In the genomic region with DNA sequence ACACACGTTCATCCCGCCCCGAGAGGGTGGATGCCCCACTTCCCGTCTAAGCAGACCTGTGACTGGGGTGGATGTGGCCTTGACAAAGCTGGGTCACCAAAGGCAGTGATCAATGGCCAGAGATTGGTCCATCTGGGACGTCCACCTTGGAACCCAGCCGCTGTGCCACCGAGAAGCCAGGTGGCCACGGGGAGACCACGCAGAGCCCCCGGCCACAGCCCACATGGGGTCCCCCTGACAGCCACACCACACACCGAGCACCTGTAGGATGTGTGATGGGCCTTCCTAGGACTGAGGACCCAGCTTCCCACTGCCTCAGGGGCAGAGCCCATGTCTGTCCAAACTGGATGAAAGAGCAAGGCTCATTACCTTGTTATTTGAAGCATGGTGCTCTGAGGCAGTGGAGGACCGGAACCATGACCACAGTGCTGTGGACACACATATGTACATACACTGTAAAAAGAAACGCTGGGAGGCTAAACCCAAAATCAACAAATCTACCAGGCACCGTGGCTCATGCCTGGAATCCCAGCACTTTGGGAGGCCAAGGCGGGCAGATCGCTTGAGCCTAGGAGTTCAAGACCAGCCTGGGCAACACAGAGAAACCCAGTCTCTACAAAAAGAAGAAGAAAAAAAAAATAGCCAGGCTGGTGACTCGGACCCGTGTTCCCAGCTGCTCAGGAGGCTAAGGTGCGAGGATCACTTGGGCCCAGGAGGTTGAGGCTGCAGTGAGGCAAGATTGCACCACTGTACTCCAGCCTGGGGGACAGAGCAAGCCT, we compare ENCODE assay signal across 18 cellular contexts.
"Had no signal": no experiment of that assay in that cellular context is flagged by ENCODE, and none has a peak within 500 bp of the region (broad histone marks: within the 10 kb centered on the region; RNA-seq: fewer than 3 reads in every experiment).

No MANE protein-coding gene starts in this region.

- H3K27ac ChIP-seq: brain microvascular endothelial cell, epithelial cell of prostate, heart right ventricle, testis had no signal

- H3K36me3 ChIP-seq: brain microvascular endothelial cell, heart right ventricle had no signal

- H3K27ac Mint-ChIP-seq: activated CD8-positive, alpha-beta memory T cell treated with anti-CD3 and anti-CD28 coated beads, Interleukin-2, amount 10 ng/mL, durations not matched to agents 7 days and 5 days; activated naive CD8-positive, alpha-beta T cell; dendritic cell treated with granulocyte-macrophage colony-stimulating factor and Interleukin-4, amounts not matched to agents 40 ng/mL and 50 ng/mL, for 4 days; effector memory CD8-positive, alpha-beta T cell; stimulated activated naive CD8-positive, alpha-beta T cell treated with anti-CD3 and anti-CD28 coated beads, Interleukin-15, Interleukin-2, amounts not matched to agents 100 ng/mL and 50 ng/mL, for 24 hours had no signal

- ATAC-seq: activated CD8-positive, alpha-beta memory T cell treated with anti-CD3 and anti-CD28 coated beads, Interleukin-2, amount 10 ng/mL, durations not matched to agents 7 days and 5 days; effector memory CD8-positive, alpha-beta T cell; heart right ventricle; SK-N-SH treated with all-trans-retinoic acid at 6 μM for 48 hours had no signal

- H3K27me3 ChIP-seq: brain microvascular endothelial cell, testis had no signal

- H3K4me1 Mint-ChIP-seq: activated CD8-positive, alpha-beta memory T cell treated with anti-CD3 and anti-CD28 coated beads, Interleukin-2, amount 10 ng/mL, durations not matched to agents 7 days and 5 days had no signal

- DNase-seq: activated CD4-positive, alpha-beta T cell treated with anti-CD3 and anti-CD28 coated beads, Interleukin-2, amount 50 U/mL, for 48 hours; activated CD8-positive, alpha-beta memory T cell treated with anti-CD3 and anti-CD28 coated beads, Interleukin-2, amount 10 ng/mL, durations not matched to agents 7 days and 5 days; activated T-cell treated with anti-CD3 and anti-CD28 coated beads, Interleukin-2, amount 50 U/mL, for 1 hour; brain microvascular endothelial cell; cerebellar nuclear complex; effector memory CD8-positive, alpha-beta T cell; foreskin melanocyte; heart right ventricle; SHP77 treated with DMSO at 0.1 percent for 48 hours; small intestine; T-helper 1 cell; T1000; testis had no signal

- H3K4me3 Mint-ChIP-seq: activated CD8-positive, alpha-beta memory T cell treated with anti-CD3 and anti-CD28 coated beads, Interleukin-2, amount 10 ng/mL, durations not matched to agents 7 days and 5 days; activated naive CD8-positive, alpha-beta T cell; dendritic cell treated with granulocyte-macrophage colony-stimulating factor and Interleukin-4, amounts not matched to agents 40 ng/mL and 50 ng/mL, for 4 days; effector memory CD8-positive, alpha-beta T cell; stimulated activated naive CD8-positive, alpha-beta T cell treated with anti-CD3 and anti-CD28 coated beads, Interleukin-15, Interleukin-2, amounts not matched to agents 100 ng/mL and 50 ng/mL, for 24 hours had no signal

- H3K9me3 ChIP-seq: heart right ventricle, testis had no signal

- H3K36me3 Mint-ChIP-seq: activated CD8-positive, alpha-beta memory T cell treated with anti-CD3 and anti-CD28 coated beads, Interleukin-2, amount 10 ng/mL, durations not matched to agents 7 days and 5 days; activated naive CD8-positive, alpha-beta T cell had no signal

- H3K4me3 ChIP-seq: heart right ventricle, testis had no signal

- H3K9me3 Mint-ChIP-seq: dendritic cell treated with granulocyte-macrophage colony-stimulating factor and Interleukin-4, amounts not matched to agents 40 ng/mL and 50 ng/mL, for 4 days; effector memory CD8-positive, alpha-beta T cell; stimulated activated naive CD8-positive, alpha-beta T cell treated with anti-CD3 and anti-CD28 coated beads, Interleukin-15, Interleukin-2, amounts not matched to agents 100 ng/mL and 50 ng/mL, for 24 hours had no signal

- H3K27me3 Mint-ChIP-seq: activated CD8-positive, alpha-beta memory T cell treated with anti-CD3 and anti-CD28 coated beads, Interleukin-2, amount 10 ng/mL, durations not matched to agents 7 days and 5 days; dendritic cell treated with granulocyte-macrophage colony-stimulating factor and Interleukin-4, amounts not matched to agents 40 ng/mL and 50 ng/mL, for 4 days had no signal

- H3K4me1 ChIP-seq: heart right ventricle, testis had no signal
